Comparison of ENCODE assay signal across 22 cellular contexts in genomic region chr10:46515402-46516192, GRCh38. TPM values are rescaled to one million over a fixed set of nuclear protein-coding genes. Genes with fewer than 3 reads are reported as not detected.
DNase-seq lines count a peak whose midpoint lies in the region; ATAC-seq and TF ChIP-seq lines count a peak whose summit lies in the region.
"Had no signal": no experiment of that assay in that cellular context is flagged by ENCODE, and none has a peak within 500 bp of the region (broad histone marks: within the 10 kb centered on the region; RNA-seq: fewer than 3 reads in every experiment).

No MANE protein-coding gene starts in this region.

- ATAC-seq in right cardiac atrium (no peak), HG03571 (IDR thresholded peaks at IDR 0.05; ENCODE audit: unreplicated experiment) (no peak)
- ATAC-seq: activated T-cell treated with anti-CD3 and anti-CD28 coated beads, Interleukin-2, amount 50 U/mL, for 72 hours had no signal

- in situ Hi-C loops in HAP-1 (cut with MboI; ENCODE audit: low sequenced_read_pairs) = no loop called here

- no peak overlapping the region for H3K4me3 ChIP-seq in right cardiac atrium (ENCODE audit: low read length)
- no peak overlapping the region for H3K4me3 ChIP-seq in left ventricle myocardium inferior
- H3K4me3 ChIP-seq in HAP-1 = no peak overlapping the region
- H3K4me3 ChIP-seq: coronary artery, GM23248, lung, suprapubic skin had no signal

- H3K4me1 ChIP-seq in right cardiac atrium (ENCODE audit: control insufficient read depth, insufficient read depth, low read length) = no peaks in the 10 kb centered on the region
- no peaks in the 10 kb centered on the region for H3K4me1 ChIP-seq in left ventricle myocardium inferior
- no peaks in the 10 kb centered on the region for H3K4me1 ChIP-seq in HAP-1
- H3K4me1 ChIP-seq: suprapubic skin had no signal

- WGBS in right cardiac atrium = 89% methylated on average over 3 of the region's 3 CpGs

- no peak for TF ChIP-seq CTCF in left ventricle myocardium inferior (IDR thresholded peaks at IDR 0.05; ENCODE audit: borderline replicate concordance)

- DNase-seq in right cardiac atrium (peak in 2 of 3 donors; percentile 6 to 14), left ventricle myocardium inferior (no peak), mesenteric fat pad (ENCODE audit: low spot score) (peak; percentile 86), HAP-1 (ENCODE audit: low spot score in 2 of 2) (no peak), NCI-H526 (lab: John Stamatoyannopoulos, UW) (no peak), KG1 (lab: John Stamatoyannopoulos, UW) (no peak)
- DNase-seq in activated effector memory CD4-positive, alpha-beta T cell treated with anti-CD3 and anti-CD28 coated beads, Interleukin-2, amount 50 U/mL, for 16 hours = peak; percentile 58
- DNase-seq: activated CD4-positive, alpha-beta T cell treated with anti-CD3 and anti-CD28 coated beads, Interleukin-2, amount 50 U/mL, for 48 hours; activated T-cell treated with anti-CD3 and anti-CD28 coated beads, Interleukin-2, amount 50 U/mL, for 72 hours; DMS79; GM23248; MV-4-11; NCI-H187 treated with DMSO at 0.1 percent for 48 hours; NCI-H82; retina; T-helper 1 cell had no signal

- H3K27me3 ChIP-seq in right cardiac atrium (ENCODE audit: control insufficient read depth, insufficient read depth) (no peaks in the 10 kb centered on the region), left ventricle myocardium inferior (ENCODE audit: low read depth) (peaks cover 48% of the 10 kb centered on the region), HAP-1 (ENCODE audit: low read depth) (no peaks in the 10 kb centered on the region)

- H3K36me3 ChIP-seq in left ventricle myocardium inferior (no peaks in the 10 kb centered on the region), HAP-1 (replicated peaks) (no peaks in the 10 kb centered on the region)
- H3K36me3 ChIP-seq: suprapubic skin had no signal

- intact Hi-C loops in right cardiac atrium (cut with DNase I) = no loop called here
- intact Hi-C loops in left ventricle myocardium inferior (cut with micrococcal nuclease) = no loop called here

- H3K27ac ChIP-seq in right cardiac atrium (ENCODE audit: low read length) = no peak overlapping the region
- H3K27ac ChIP-seq in left ventricle myocardium inferior (replicated peaks) = no peak overlapping the region
- H3K27ac ChIP-seq: coronary artery, KMS-11, suprapubic skin had no signal

- H3K9me3 ChIP-seq in right cardiac atrium (ENCODE audit: control insufficient read depth, low read length) (no peaks in the 10 kb centered on the region), left ventricle myocardium inferior (replicated peaks) (no peaks in the 10 kb centered on the region), HAP-1 (no peaks in the 10 kb centered on the region)
- H3K9me3 ChIP-seq: suprapubic skin had no signal

RNA-seq across cellular contexts. Expression of gene GPRIN2, which starts 40.9 kb away (rescaled TPM):
- total RNA-seq in right cardiac atrium (not detected), left ventricle myocardium inferior (not detected), mesenteric fat pad (not detected)
- not detected for polyA plus RNA-seq in right cardiac atrium
- total RNA-seq: activated T-cell treated with anti-CD3 and anti-CD28 coated beads, Interleukin-2, amount 50 U/mL, for 72 hours; CD8-positive, alpha-beta memory T cell; GM23248 had no signal
- polyA plus RNA-seq: CD8-positive, alpha-beta memory T cell; GM23248 had no signal

RNA-seq across cellular contexts. Expression of gene NPY4R, which starts 49.8 kb away (rescaled TPM):
- total RNA-seq in right cardiac atrium = under 1 TPM in 2 of 4 donors, not detected in 2; 0.19 to 0.40 TPM
- polyA plus RNA-seq in right cardiac atrium = 0.09 TPM
- total RNA-seq in left ventricle myocardium inferior = not detected
- not detected for total RNA-seq in mesenteric fat pad
- total RNA-seq: activated T-cell treated with anti-CD3 and anti-CD28 coated beads, Interleukin-2, amount 50 U/mL, for 72 hours; CD8-positive, alpha-beta memory T cell; GM23248 had no signal
- polyA plus RNA-seq: CD8-positive, alpha-beta memory T cell; GM23248 had no signal

Comparison
In these comparisons a context has a peak if more than half of its experiments do, and no peak if none do; other contexts are left out.
1. DNase-seq: peak in right cardiac atrium (2 of 3), activated effector memory CD4-positive, alpha-beta T cell treated with anti-CD3 and anti-CD28 coated beads, Interleukin-2, amount 50 U/mL, for 16 hours (single experiment) and mesenteric fat pad (single experiment); none in left ventricle myocardium inferior (single experiment), HAP-1 (0 of 2), NCI-H526 (0 of 2) and KG1 (single experiment).